ENCODE assay signal across 11 cellular contexts in the genomic region with DNA sequence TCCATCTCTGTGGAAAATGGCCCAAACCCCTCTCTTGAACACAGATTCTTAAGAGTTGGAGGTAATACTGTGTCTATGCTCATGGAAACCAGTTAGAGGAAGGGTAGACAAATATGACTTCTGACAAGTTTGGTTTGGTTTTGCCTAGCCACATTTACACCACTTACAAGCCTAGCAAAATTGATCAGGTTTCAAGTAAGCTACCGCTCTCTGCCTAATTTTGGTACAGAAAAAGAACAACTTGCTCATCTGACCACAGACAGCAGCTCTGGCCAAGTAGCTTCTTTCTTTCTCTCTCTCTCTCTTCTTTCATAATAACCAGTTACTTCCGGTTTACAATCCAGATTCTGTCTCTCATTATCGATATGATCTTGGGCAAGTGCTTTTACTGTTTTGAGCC.
DNase-seq lines count a peak whose midpoint lies in the region; ATAC-seq and TF ChIP-seq lines count a peak whose summit lies in the region.
"Had no signal": no experiment of that assay in that cellular context is flagged by ENCODE, and none has a peak within 500 bp of the region (broad histone marks: within the 10 kb centered on the region; RNA-seq: fewer than 3 reads in every experiment).

No MANE protein-coding gene starts in this region.

- intact Hi-C loops in ascending aorta (cut with DNase I), result no loop called here

- H3K4me3 ChIP-seq in cardiac fibroblast (replicated peaks in 1 of 2; ENCODE audit: low read depth in 2 of 2, low read length in 2 of 2) (no peak overlapping the region), ascending aorta (no peak overlapping the region)

- DNase-seq in cardiac fibroblast (ENCODE audit: low read depth in 2 of 2), result peak; percentile 3 to 8
- DNase-seq in NCI-H345 treated with DMSO at 0.1 percent for 48 hours (lab: John Stamatoyannopoulos, UW; ENCODE audit: unreplicated experiment), result no peak
- no peak for DNase-seq in ascending aorta (ENCODE audit: low spot score in 2 of 2)
- no peak for DNase-seq in activated CD8-positive, alpha-beta memory T cell treated with anti-CD3 and anti-CD28 coated beads for 24 hours
- no peak for DNase-seq in 8988T
- DNase-seq: NCI-H526, WERI-Rb-1 had no signal

- H3K36me3 ChIP-seq in ascending aorta, result no peaks in the 10 kb centered on the region
- H3K36me3 ChIP-seq: WERI-Rb-1 had no signal

- peak; percentile 72 for ATAC-seq in GM18858 (IDR thresholded peaks at IDR 0.05; ENCODE audit: unreplicated experiment)
- peak; percentile 83 for ATAC-seq in GM21423 (IDR thresholded peaks at IDR 0.05; ENCODE audit: unreplicated experiment)
- ATAC-seq in HG03139 (IDR thresholded peaks at IDR 0.05; ENCODE audit: unreplicated experiment), result peak; percentile 82
- ATAC-seq: HepG2 had no signal

- no peaks in the 10 kb centered on the region for H3K9me3 ChIP-seq in ascending aorta

- no peaks in the 10 kb centered on the region for H3K27me3 ChIP-seq in ascending aorta

- TF ChIP-seq CTCF in cardiac fibroblast (IDR thresholded peaks at IDR 0.05; ENCODE audit: low read depth, low read length) (no peak), ascending aorta (IDR thresholded peaks at IDR 0.05) (no peak)

- no peaks in the 10 kb centered on the region for H3K4me1 ChIP-seq in ascending aorta

- no peak overlapping the region for H3K27ac ChIP-seq in ascending aorta
- H3K27ac ChIP-seq: WERI-Rb-1 had no signal

Comparison
In these comparisons a context has a peak if more than half of its experiments do, and no peak if none do; other contexts are left out.
1. DNase-seq: peak in cardiac fibroblast (2 of 2); none in NCI-H345 treated with DMSO at 0.1 percent for 48 hours (single experiment), ascending aorta (0 of 2), activated CD8-positive, alpha-beta memory T cell treated with anti-CD3 and anti-CD28 coated beads for 24 hours (single experiment) and 8988T (single experiment).
2. Peak in every context shown above with its lines, with median percentiles within 50 percentile points of each other: ATAC-seq.